ENCODE assay signal across 1 cellular context in the genomic region with DNA sequence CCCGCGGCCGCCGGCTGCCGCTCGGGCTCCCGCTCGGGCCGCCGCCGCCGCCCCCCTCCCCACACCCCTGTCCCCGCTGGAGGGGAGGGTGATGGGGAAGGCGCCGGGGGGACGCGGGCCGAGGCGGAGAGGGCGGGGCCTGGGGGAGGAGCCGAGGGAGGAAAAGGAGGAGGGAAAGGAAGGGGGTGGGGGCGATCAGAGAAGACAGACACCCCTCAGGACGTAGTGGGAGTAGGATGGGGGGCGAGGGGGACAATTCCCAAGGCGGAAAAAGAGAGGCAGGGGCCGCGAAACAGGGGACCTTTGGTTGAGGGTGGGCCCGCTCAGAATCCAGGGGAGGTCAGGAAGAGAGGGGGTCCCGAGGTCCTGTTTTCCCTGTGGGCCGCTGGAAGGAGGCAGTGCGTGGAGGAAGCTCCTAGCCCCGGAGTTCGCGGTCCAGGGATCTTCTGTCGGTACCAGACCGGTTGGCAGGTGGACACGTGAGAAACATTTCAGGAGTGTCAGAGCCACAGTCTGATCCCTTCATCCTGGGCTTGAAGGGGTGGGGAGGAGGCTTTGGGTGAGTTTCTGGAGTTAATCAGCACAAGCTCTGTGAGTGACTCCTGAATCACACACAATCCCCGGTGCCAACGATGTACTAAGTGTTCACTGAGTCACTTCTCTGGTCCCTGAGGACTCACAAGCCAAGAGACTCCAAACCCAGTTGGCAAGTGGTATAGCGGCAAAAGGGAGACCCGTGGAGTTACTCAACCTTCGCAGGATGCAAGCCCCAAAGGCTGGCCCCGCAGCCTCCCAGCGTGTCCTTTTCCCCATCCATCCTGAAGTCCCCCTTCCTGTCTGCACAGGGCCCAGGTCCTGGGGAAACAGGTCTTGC.
TF ChIP-seq lines count a peak whose summit lies in the region.

A gene with protein sequence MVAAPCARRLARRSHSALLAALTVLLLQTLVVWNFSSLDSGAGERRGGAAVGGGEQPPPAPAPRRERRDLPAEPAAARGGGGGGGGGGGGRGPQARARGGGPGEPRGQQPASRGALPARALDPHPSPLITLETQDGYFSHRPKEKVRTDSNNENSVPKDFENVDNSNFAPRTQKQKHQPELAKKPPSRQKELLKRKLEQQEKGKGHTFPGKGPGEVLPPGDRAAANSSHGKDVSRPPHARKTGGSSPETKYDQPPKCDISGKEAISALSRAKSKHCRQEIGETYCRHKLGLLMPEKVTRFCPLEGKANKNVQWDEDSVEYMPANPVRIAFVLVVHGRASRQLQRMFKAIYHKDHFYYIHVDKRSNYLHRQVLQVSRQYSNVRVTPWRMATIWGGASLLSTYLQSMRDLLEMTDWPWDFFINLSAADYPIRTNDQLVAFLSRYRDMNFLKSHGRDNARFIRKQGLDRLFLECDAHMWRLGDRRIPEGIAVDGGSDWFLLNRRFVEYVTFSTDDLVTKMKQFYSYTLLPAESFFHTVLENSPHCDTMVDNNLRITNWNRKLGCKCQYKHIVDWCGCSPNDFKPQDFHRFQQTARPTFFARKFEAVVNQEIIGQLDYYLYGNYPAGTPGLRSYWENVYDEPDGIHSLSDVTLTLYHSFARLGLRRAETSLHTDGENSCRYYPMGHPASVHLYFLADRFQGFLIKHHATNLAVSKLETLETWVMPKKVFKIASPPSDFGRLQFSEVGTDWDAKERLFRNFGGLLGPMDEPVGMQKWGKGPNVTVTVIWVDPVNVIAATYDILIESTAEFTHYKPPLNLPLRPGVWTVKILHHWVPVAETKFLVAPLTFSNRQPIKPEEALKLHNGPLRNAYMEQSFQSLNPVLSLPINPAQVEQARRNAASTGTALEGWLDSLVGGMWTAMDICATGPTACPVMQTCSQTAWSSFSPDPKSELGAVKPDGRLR (minus strand): TSS at position 90 of the 874 bp plus-strand sequence. CDS start 164 bp downstream, outside the sequence.

TF ChIP-seq in K562, 482 proteins besides CTCF, POLR2A, EP300 and RAD21 (continued from another document):
- TF ChIP-seq, protein P1, sequence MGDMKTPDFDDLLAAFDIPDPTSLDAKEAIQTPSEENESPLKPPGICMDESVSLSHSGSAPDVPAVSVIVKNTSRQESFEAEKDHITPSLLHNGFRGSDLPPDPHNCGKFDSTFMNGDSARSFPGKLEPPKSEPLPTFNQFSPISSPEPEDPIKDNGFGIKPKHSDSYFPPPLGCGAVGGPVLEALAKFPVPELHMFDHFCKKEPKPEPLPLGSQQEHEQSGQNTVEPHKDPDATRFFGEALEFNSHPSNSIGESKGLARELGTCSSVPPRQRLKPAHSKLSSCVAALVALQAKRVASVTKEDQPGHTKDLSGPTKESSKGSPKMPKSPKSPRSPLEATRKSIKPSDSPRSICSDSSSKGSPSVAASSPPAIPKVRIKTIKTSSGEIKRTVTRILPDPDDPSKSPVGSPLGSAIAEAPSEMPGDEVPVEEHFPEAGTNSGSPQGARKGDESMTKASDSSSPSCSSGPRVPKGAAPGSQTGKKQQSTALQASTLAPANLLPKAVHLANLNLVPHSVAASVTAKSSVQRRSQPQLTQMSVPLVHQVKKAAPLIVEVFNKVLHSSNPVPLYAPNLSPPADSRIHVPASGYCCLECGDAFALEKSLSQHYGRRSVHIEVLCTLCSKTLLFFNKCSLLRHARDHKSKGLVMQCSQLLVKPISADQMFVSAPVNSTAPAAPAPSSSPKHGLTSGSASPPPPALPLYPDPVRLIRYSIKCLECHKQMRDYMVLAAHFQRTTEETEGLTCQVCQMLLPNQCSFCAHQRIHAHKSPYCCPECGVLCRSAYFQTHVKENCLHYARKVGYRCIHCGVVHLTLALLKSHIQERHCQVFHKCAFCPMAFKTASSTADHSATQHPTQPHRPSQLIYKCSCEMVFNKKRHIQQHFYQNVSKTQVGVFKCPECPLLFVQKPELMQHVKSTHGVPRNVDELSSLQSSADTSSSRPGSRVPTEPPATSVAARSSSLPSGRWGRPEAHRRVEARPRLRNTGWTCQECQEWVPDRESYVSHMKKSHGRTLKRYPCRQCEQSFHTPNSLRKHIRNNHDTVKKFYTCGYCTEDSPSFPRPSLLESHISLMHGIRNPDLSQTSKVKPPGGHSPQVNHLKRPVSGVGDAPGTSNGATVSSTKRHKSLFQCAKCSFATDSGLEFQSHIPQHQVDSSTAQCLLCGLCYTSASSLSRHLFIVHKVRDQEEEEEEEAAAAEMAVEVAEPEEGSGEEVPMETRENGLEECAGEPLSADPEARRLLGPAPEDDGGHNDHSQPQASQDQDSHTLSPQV (IDR thresholded peaks at IDR 0.05) = no peak
- TF ChIP-seq KLF10 (CRISPR knock-in tag; IDR thresholded peaks at IDR 0.05) = no peak
TF ChIP-seq in K562: peak in this region for 0.
